ENCODE assay signal across 26 cellular contexts in the genomic region with DNA sequence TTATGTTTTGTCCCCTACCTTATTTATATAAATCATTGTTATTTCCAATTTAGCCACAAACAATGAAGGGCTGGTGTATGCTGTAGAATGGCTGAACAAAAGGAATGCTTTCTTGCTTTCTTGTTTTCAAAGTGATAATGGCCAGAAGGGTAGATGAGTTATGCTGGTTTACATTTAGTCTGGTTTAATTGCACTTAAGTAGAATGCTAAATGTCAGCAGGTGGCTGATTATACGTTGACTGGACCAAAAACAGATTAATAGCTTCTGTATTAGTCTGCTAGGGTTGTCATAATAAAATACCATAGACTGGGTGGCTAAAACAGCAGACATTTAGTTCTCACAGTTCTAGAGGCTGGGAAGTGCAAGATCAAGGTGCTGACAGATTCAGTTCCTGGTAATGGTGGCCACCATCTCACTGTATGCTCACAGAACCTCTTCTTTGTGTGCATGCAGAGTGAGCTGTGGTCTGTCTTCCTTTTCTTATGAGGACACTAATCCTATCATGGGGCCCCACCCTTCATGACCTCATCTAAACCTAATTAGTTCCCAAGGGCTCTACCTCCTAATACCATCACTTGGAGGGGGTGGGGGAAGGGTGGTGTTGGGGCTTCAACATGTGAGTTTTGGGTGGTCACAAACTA. TPM values are rescaled to one million over a fixed set of nuclear protein-coding genes. Genes with fewer than 3 reads are reported as not detected.
DNase-seq lines count a peak whose midpoint lies in the region; ATAC-seq and TF ChIP-seq lines count a peak whose summit lies in the region.
"Had no signal": no experiment of that assay in that cellular context is flagged by ENCODE, and none has a peak within 500 bp of the region (broad histone marks: within the 10 kb centered on the region; RNA-seq: fewer than 3 reads in every experiment).

No MANE protein-coding gene starts in this region.

- H3K4ac ChIP-seq in mesendoderm (ENCODE audit: low read depth, low read length): no peak overlapping the region

- ATAC-seq in activated CD8-positive, alpha-beta T cell treated with anti-CD3 and anti-CD28 coated beads, Interleukin-2, amount 10 ng/mL, durations not matched to agents 7 days and 5 days: peak; percentile 30
- ATAC-seq in GM21360 (IDR thresholded peaks at IDR 0.05; ENCODE audit: unreplicated experiment): no peak
- ATAC-seq: PC-3 had no signal

- H3K9ac ChIP-seq in mesendoderm (ENCODE audit: low read length): no peak overlapping the region
- H3K9ac ChIP-seq: GM23248, KMS-11 had no signal

- TF ChIP-seq CTCF in HFFc6 (IDR thresholded peaks at IDR 0.05): no peak

- H3K79me2 ChIP-seq in mesendoderm (ENCODE audit: control insufficient read depth, insufficient read depth, low read length): no peaks in the 10 kb centered on the region

- DNase-seq in ELF-1 (ENCODE audit: low read depth, low spot score): peak; percentile 33
- peak; percentile 93 for DNase-seq in NCI-H82 (lab: John Stamatoyannopoulos, UW)
- DNase-seq in activated CD8-positive, alpha-beta T cell treated with anti-CD3 and anti-CD28 coated beads, Interleukin-2, amount 10 ng/mL, durations not matched to agents 7 days and 5 days: no peak
- DNase-seq in mesendoderm: peak; percentile 49
- DNase-seq in KG1 (lab: John Stamatoyannopoulos, UW): no peak
- no peak for DNase-seq in hypothalamus (lab: John Stamatoyannopoulos, UW)
- DNase-seq in HFFc6: no peak
- DNase-seq: AML-193; C1 segment of cervical spinal cord; Calu3; CD8-positive, alpha-beta memory T cell; GDM1; GM23248; H9; NCI-H1105; NCI-H2029 treated with DMSO at 0.1 percent for 48 hours; NCI-H226; NCI-H510A treated with DMSO at 0.1 percent for 48 hours; PC-3; Right ventricle myocardium superior had no signal

- H3K4me3 ChIP-seq in mesendoderm (ENCODE audit: low read length): no peak overlapping the region
- H3K4me3 ChIP-seq: GM23248 had no signal

- H3K4me2 ChIP-seq in mesendoderm (ENCODE audit: low read length): no peak overlapping the region

- no peaks in the 10 kb centered on the region for H3K79me1 ChIP-seq in mesendoderm (ENCODE audit: low read length)

- H3K18ac ChIP-seq in mesendoderm (ENCODE audit: low read length): no peak overlapping the region

- H3K27me3 ChIP-seq in mesendoderm (ENCODE audit: insufficient read depth, low read length, poor library complexity): no peaks in the 10 kb centered on the region

- H3K23ac ChIP-seq in mesendoderm (ENCODE audit: low read length): no peak overlapping the region

- CTCF ChIA-PET in activated CD8-positive, alpha-beta T cell treated with anti-CD3 and anti-CD28 coated beads, Interleukin-2, amount 10 ng/mL, durations not matched to agents 7 days and 5 days (lab: Charles Lee): interaction anchor here (0.7 to 2.2 kb wide), 6 partner anchors 13 to 82 kb away, joined by 3 to 15 read pairs (median 4); no protein-coding TSS in a partner anchor

- no peaks in the 10 kb centered on the region for H3K36me3 Mint-ChIP-seq in activated CD8-positive, alpha-beta T cell treated with anti-CD3 and anti-CD28 coated beads, Interleukin-2, amount 10 ng/mL, durations not matched to agents 7 days and 5 days (ENCODE audit: low read depth)
- H3K36me3 Mint-ChIP-seq in HFFc6 (ENCODE audit: low read depth): no peaks in the 10 kb centered on the region
- H3K36me3 Mint-ChIP-seq: CD8-positive, alpha-beta memory T cell had no signal

- H3K27ac Mint-ChIP-seq in activated CD8-positive, alpha-beta T cell treated with anti-CD3 and anti-CD28 coated beads, Interleukin-2, amount 10 ng/mL, durations not matched to agents 7 days and 5 days: no peak overlapping the region
- no peak overlapping the region for H3K27ac Mint-ChIP-seq in HFFc6
- H3K27ac Mint-ChIP-seq: H9 had no signal

- H3K36me3 ChIP-seq in mesendoderm (ENCODE audit: control insufficient read depth, insufficient read depth, low read length): no peaks in the 10 kb centered on the region

- no peaks in the 10 kb centered on the region for H3K9me3 Mint-ChIP-seq in activated CD8-positive, alpha-beta T cell treated with anti-CD3 and anti-CD28 coated beads, Interleukin-2, amount 10 ng/mL, durations not matched to agents 7 days and 5 days (ENCODE audit: insufficient read depth)
- no peaks in the 10 kb centered on the region for H3K9me3 Mint-ChIP-seq in HFFc6

- H2BK15ac ChIP-seq in mesendoderm (replicated peaks; ENCODE audit: low read depth): no peak overlapping the region

- no peak overlapping the region for H2BK120ac ChIP-seq in mesendoderm (ENCODE audit: low read depth, low read length)

- H3K56ac ChIP-seq in mesendoderm (ENCODE audit: low read length): no peak overlapping the region

- no peak overlapping the region for H2AK5ac ChIP-seq in mesendoderm (ENCODE audit: low read length)

- H3K4me1 ChIP-seq in mesendoderm (ENCODE audit: control insufficient read depth, low read depth, low read length): peaks cover 9% of the 10 kb centered on the region

- no CpG with 5 or more reads among the region's 1 CpG for WGBS in mesendoderm (ENCODE audit: extremely low coverage, insufficient coverage, low lambda C conversion rate)

- no peak overlapping the region for H4K5ac ChIP-seq in mesendoderm (ENCODE audit: low read length)

- peaks cover 12% of the 10 kb centered on the region for H3K4me1 Mint-ChIP-seq in activated CD8-positive, alpha-beta T cell treated with anti-CD3 and anti-CD28 coated beads, Interleukin-2, amount 10 ng/mL, durations not matched to agents 7 days and 5 days (ENCODE audit: low read depth)
- peaks cover 6% of the 10 kb centered on the region; the same call in 1 of the 2 replicates for H3K4me1 Mint-ChIP-seq in HFFc6 (ENCODE audit: low read depth)

- no peak overlapping the region for H4K8ac ChIP-seq in mesendoderm (ENCODE audit: low read depth, low read length)

- no peak overlapping the region for H2BK5ac ChIP-seq in mesendoderm (ENCODE audit: low read length)

- H3K27ac ChIP-seq in mesendoderm (ENCODE audit: low read depth, low read length): no peak overlapping the region
- H3K27ac ChIP-seq: GM23248, KMS-11 had no signal

- H3K4me3 Mint-ChIP-seq in activated CD8-positive, alpha-beta T cell treated with anti-CD3 and anti-CD28 coated beads, Interleukin-2, amount 10 ng/mL, durations not matched to agents 7 days and 5 days: no peak overlapping the region
- no peak overlapping the region for H3K4me3 Mint-ChIP-seq in HFFc6
- H3K4me3 Mint-ChIP-seq: CD8-positive, alpha-beta memory T cell; H9 had no signal

- peaks cover 27% of the 10 kb centered on the region for H3K27me3 Mint-ChIP-seq in activated CD8-positive, alpha-beta T cell treated with anti-CD3 and anti-CD28 coated beads, Interleukin-2, amount 10 ng/mL, durations not matched to agents 7 days and 5 days (ENCODE audit: low read depth)
- peaks cover 32% of the 10 kb centered on the region for H3K27me3 Mint-ChIP-seq in HFFc6 (ENCODE audit: insufficient read depth)

- POLR2A ChIA-PET in activated CD8-positive, alpha-beta T cell treated with anti-CD3 and anti-CD28 coated beads, Interleukin-2, amount 10 ng/mL, durations not matched to agents 7 days and 5 days (lab: Charles Lee): interaction anchor here (1.5 kb wide), 1 partner anchor 79 kb away, joined by 5 read pairs; no protein-coding TSS in a partner anchor

RNA-seq across cellular contexts. Expression of a gene that starts 17.1 kb away (rescaled TPM):
- not detected for total RNA-seq in activated CD8-positive, alpha-beta T cell treated with anti-CD3 and anti-CD28 coated beads, Interleukin-2, amount 10 ng/mL, durations not matched to agents 7 days and 5 days
- polyA plus RNA-seq in mesendoderm (2013, experiment 1 of 2): 0.01 TPM
- 0.03 TPM for polyA plus RNA-seq in mesendoderm (2013, experiment 2 of 2)
- total RNA-seq in HFFc6 (2021; fragmentation: NEBNext Ultra II Directional; extraction: Animal tissue kit (Norgen Biotek cat#: 25700)): not detected
- total RNA-seq: A172, Calu3, Daoy, GM23248, H9, HT1080, PC-3 had no signal
- polyA plus RNA-seq: AG04450; CD8-positive, alpha-beta memory T cell; GM23248 had no signal

RNA-seq across cellular contexts. Expression of a gene that starts 56.1 kb away (rescaled TPM):
- total RNA-seq in activated CD8-positive, alpha-beta T cell treated with anti-CD3 and anti-CD28 coated beads, Interleukin-2, amount 10 ng/mL, durations not matched to agents 7 days and 5 days: 10 to 100 TPM; 15.6 to 16.0 TPM
- polyA plus RNA-seq in mesendoderm (2013, experiment 1 of 2): 13.7 TPM
- 13.9 TPM for polyA plus RNA-seq in mesendoderm (2013, experiment 2 of 2)
- 10 to 100 TPM; 10.5 to 18.2 (median 12.5) TPM for total RNA-seq in HFFc6 (2021; fragmentation: NEBNext Ultra II Directional; extraction: Animal tissue kit (Norgen Biotek cat#: 25700))

Comparison
In these comparisons a context has a peak if more than half of its experiments do, and no peak if none do; other contexts are left out.
1. DNase-seq: peak in ELF-1 (single experiment), NCI-H82 (single experiment) and mesendoderm (single experiment); none in activated CD8-positive, alpha-beta T cell treated with anti-CD3 and anti-CD28 coated beads, Interleukin-2, amount 10 ng/mL, durations not matched to agents 7 days and 5 days (single experiment), KG1 (single experiment), hypothalamus (0 of 51) and HFFc6 (single experiment).